In the genomic region with DNA sequence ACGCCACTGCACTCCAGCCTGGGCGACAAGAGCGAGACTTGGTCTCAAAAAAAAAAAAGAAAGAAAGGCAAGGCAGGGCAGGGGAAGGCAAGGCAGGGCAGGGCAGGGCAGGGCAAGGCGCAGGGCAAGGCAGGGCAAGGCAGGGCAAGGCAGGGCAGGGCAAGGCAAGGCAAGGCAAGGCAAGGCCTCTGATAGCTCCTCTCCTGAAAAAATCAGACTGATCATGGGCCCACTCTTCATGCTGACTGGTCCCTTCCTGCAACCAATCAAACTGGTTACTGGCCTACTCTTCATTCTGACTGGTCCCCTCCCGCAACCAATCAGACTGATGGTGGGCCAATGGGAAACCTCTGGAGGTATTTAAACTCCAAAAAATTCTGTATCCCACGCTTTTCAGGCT, we compare ENCODE assay signal across 25 cellular contexts.
"Had no signal": no experiment of that assay in that cellular context is flagged by ENCODE, and none has a peak within 500 bp of the region (broad histone marks: within the 10 kb centered on the region; RNA-seq: fewer than 3 reads in every experiment).

No MANE protein-coding gene starts in this region.

- H3K4me3 Mint-ChIP-seq: activated CD4-positive, alpha-beta memory T cell treated with anti-CD3 and anti-CD28 coated beads, Interleukin-2, amount 10 ng/mL, durations not matched to agents 7 days and 5 days; activated CD4-positive, alpha-beta T cell treated with anti-CD3 and anti-CD28 coated beads, Interleukin-2, amount 10 ng/mL, durations not matched to agents 7 days and 5 days; activated T-cell treated with anti-CD3 and anti-CD28 coated beads, Interleukin-2, amount 50 U/mL, for 24 hours; activated T-helper 17 cell treated with anti-CD3 and anti-CD28 coated beads, Interleukin-2, amount 50 U/mL, for 72 hours; dendritic cell treated with granulocyte-macrophage colony-stimulating factor and Interleukin-4, amounts not matched to agents 40 ng/mL and 50 ng/mL, for 4 days; endodermal cell; nephron progenitor cell had no signal

- H3K4me1 ChIP-seq: breast epithelium, parathyroid adenoma had no signal

- ATAC-seq: activated naive CD4-positive, alpha-beta T cell treated with anti-CD3 and anti-CD28 coated beads, Interleukin-2, amount 50 U/mL, for 72 hours; activated T-helper 17 cell treated with anti-CD3 and anti-CD28 coated beads, Interleukin-2, amount 50 U/mL, for 72 hours; esophagus mucosa; foreskin keratinocyte; psoas muscle; stimulated activated naive CD8-positive, alpha-beta T cell treated with anti-CD3 and anti-CD28 coated beads, Interleukin-15, Interleukin-2, amounts not matched to agents 100 U/mL and 50 U/mL, for 24 hours had no signal

- H3K9ac ChIP-seq: parathyroid adenoma had no signal

- H3K27me3 ChIP-seq: breast epithelium, foreskin keratinocyte, right atrium auricular region, testis, transverse colon had no signal

- H3K27ac Mint-ChIP-seq: activated CD4-positive, alpha-beta memory T cell treated with anti-CD3 and anti-CD28 coated beads, Interleukin-2, amount 10 ng/mL, durations not matched to agents 7 days and 5 days; activated CD4-positive, alpha-beta T cell treated with anti-CD3 and anti-CD28 coated beads, Interleukin-2, amount 10 ng/mL, durations not matched to agents 7 days and 5 days; activated T-cell treated with anti-CD3 and anti-CD28 coated beads, Interleukin-2, amount 50 U/mL, for 24 hours; activated T-helper 17 cell treated with anti-CD3 and anti-CD28 coated beads, Interleukin-2, amount 50 U/mL, for 72 hours; dendritic cell treated with granulocyte-macrophage colony-stimulating factor and Interleukin-4, amounts not matched to agents 40 ng/mL and 50 ng/mL, for 4 days; endodermal cell; nephron progenitor cell had no signal

- H2AFZ ChIP-seq: parathyroid adenoma had no signal

- H3K36me3 ChIP-seq: breast epithelium, left ventricle myocardium inferior, right atrium auricular region, transverse colon had no signal

- H3K9me3 ChIP-seq: breast epithelium, left ventricle myocardium inferior, psoas muscle, right atrium auricular region, testis, transverse colon had no signal

- H3K9me3 Mint-ChIP-seq: activated T-cell treated with anti-CD3 and anti-CD28 coated beads, Interleukin-2, amount 50 U/mL, for 24 hours; activated T-helper 17 cell treated with anti-CD3 and anti-CD28 coated beads, Interleukin-2, amount 50 U/mL, for 72 hours; dendritic cell treated with granulocyte-macrophage colony-stimulating factor and Interleukin-4, amounts not matched to agents 40 ng/mL and 50 ng/mL, for 4 days had no signal

- H3K4me3 ChIP-seq: breast epithelium, left ventricle myocardium inferior, lung, psoas muscle, right atrium auricular region, transverse colon had no signal

- H3K27ac ChIP-seq: breast epithelium, foreskin keratinocyte, left ventricle myocardium inferior, parathyroid adenoma, psoas muscle, right atrium auricular region, testis, transverse colon had no signal

- DNase-seq: activated CD4-positive, alpha-beta memory T cell treated with anti-CD3 and anti-CD28 coated beads, Interleukin-2, amount 10 ng/mL, durations not matched to agents 7 days and 5 days; activated CD4-positive, alpha-beta T cell treated with anti-CD3 and anti-CD28 coated beads for 1 hour; activated CD4-positive, alpha-beta T cell treated with anti-CD3 and anti-CD28 coated beads, Interleukin-2, amount 10 ng/mL, durations not matched to agents 7 days and 5 days; activated CD8-positive, alpha-beta memory T cell treated with anti-CD3 and anti-CD28 coated beads, Interleukin-2, amount 50 U/mL, for 48 hours; activated T-cell treated with anti-CD3 and anti-CD28 coated beads, Interleukin-2, amount 50 U/mL, for 24 hours; central memory CD4-positive, alpha-beta T cell; endodermal cell; foreskin keratinocyte; left ventricle myocardium inferior; nephron progenitor cell; nucleus accumbens; psoas muscle; stimulated activated CD4-positive, alpha-beta T cell treated with anti-CD3 and anti-CD28 coated beads, Interleukin-4, amount 100 ng/mL, for 1 hour; stimulated activated naive CD8-positive, alpha-beta T cell treated with anti-CD3 and anti-CD28 coated beads, Interleukin-15, Interleukin-2, amounts not matched to agents 100 U/mL and 50 U/mL, for 24 hours; T-helper 2 cell; testis; transverse colon had no signal

- H3K27me3 Mint-ChIP-seq: activated CD4-positive, alpha-beta memory T cell treated with anti-CD3 and anti-CD28 coated beads, Interleukin-2, amount 10 ng/mL, durations not matched to agents 7 days and 5 days; activated CD4-positive, alpha-beta T cell treated with anti-CD3 and anti-CD28 coated beads, Interleukin-2, amount 10 ng/mL, durations not matched to agents 7 days and 5 days; activated T-cell treated with anti-CD3 and anti-CD28 coated beads, Interleukin-2, amount 50 U/mL, for 24 hours; activated T-helper 17 cell treated with anti-CD3 and anti-CD28 coated beads, Interleukin-2, amount 50 U/mL, for 72 hours; dendritic cell treated with granulocyte-macrophage colony-stimulating factor and Interleukin-4, amounts not matched to agents 40 ng/mL and 50 ng/mL, for 4 days had no signal
